14 cellular contexts compared by ENCODE assay signal in the genomic region with DNA sequence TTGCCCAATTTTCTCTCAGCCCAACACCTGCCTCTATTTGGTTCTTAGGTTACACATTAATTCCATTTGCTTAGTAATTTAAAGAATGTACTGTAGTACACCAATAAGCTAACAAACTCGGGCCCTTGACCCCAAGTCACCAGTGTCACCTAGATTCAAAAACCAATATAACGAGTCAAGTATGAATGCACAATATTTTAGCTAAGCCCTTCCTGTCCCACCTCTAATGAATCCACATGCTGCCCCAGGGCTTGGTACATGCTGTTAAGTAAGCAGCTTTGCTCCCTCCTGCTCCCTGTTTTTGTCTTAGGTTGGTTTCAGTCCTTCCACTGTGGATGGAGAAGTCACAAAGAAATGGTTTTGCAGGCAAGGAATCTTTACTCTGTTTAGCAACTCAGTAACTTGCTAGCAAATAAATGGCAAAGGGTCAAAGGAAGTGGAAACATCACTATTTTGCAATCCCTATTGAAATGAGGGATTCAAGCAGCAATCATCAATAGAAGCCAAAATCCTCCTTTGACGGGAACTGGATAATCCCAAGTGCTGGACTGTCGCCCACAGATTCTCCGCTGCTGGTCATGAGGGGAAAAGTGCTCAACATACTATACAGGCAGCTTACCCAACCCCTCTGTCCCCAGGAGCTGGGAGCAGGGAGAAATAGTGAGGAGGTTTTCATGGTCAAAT.
"Had no signal": no experiment of that assay in that cellular context is flagged by ENCODE, and none has a peak within 500 bp of the region (broad histone marks: within the 10 kb centered on the region; RNA-seq: fewer than 3 reads in every experiment).

No MANE protein-coding gene starts in this region.

- H3K9me3 Mint-ChIP-seq: activated naive CD8-positive, alpha-beta T cell treated with anti-CD3 and anti-CD28 coated beads for 36 hours; activated T-cell treated with anti-CD3 and anti-CD28 coated beads, Interleukin-2, amount 50 U/mL, for 24 hours; neural progenitor cell; T-helper 1 cell treated with Interleukin-12 subunit alpha and Interleukin-12 subunit beta and Interleukin-4 antibody, amounts not matched to agents 30 μg/mL and 1 μg/mL, for 36 hours had no signal

- H3K27me3 Mint-ChIP-seq: activated naive CD8-positive, alpha-beta T cell treated with anti-CD3 and anti-CD28 coated beads for 36 hours; activated T-cell treated with anti-CD3 and anti-CD28 coated beads, Interleukin-2, amount 50 U/mL, for 24 hours had no signal

- H3K27ac Mint-ChIP-seq: activated naive CD8-positive, alpha-beta T cell treated with anti-CD3 and anti-CD28 coated beads for 36 hours; activated T-cell treated with anti-CD3 and anti-CD28 coated beads, Interleukin-2, amount 50 U/mL, for 24 hours; neural progenitor cell; T-helper 1 cell treated with Interleukin-12 subunit alpha and Interleukin-12 subunit beta and Interleukin-4 antibody, amounts not matched to agents 30 μg/mL and 1 μg/mL, for 36 hours had no signal

- DNase-seq: activated CD4-positive, CD25-positive, alpha-beta regulatory T cell; activated gamma-delta T cell treated with Interleukin-2 at 50 U/mL for 16 hours; activated naive CD8-positive, alpha-beta T cell treated with anti-CD3 and anti-CD28 coated beads for 36 hours; activated T-cell treated with anti-CD3 and anti-CD28 coated beads, Interleukin-2, amount 50 U/mL, for 24 hours; anterior cingulate cortex; foreskin keratinocyte; left lung; mesenchymal stem cell; ovary; stomach; uterus had no signal

- H3K27me3 ChIP-seq: left lung, neural progenitor cell, ovary, stomach, uterus had no signal

- ATAC-seq: foreskin keratinocyte, left lung had no signal

- H3K4me3 ChIP-seq: left lung, neural progenitor cell, ovary, skin epidermis, stomach, uterus had no signal

- H3K9me3 ChIP-seq: left lung, ovary, stomach, uterus had no signal

- H3K4me1 ChIP-seq: foreskin keratinocyte, neural progenitor cell, uterus had no signal

- H3K4me3 Mint-ChIP-seq: activated naive CD8-positive, alpha-beta T cell treated with anti-CD3 and anti-CD28 coated beads for 36 hours; activated T-cell treated with anti-CD3 and anti-CD28 coated beads, Interleukin-2, amount 50 U/mL, for 24 hours; neural progenitor cell; T-helper 1 cell treated with Interleukin-12 subunit alpha and Interleukin-12 subunit beta and Interleukin-4 antibody, amounts not matched to agents 30 μg/mL and 1 μg/mL, for 36 hours had no signal

- H3K27ac ChIP-seq: foreskin keratinocyte, neural progenitor cell, ovary, skin epidermis, stomach, uterus had no signal

- H3K36me3 Mint-ChIP-seq: activated naive CD8-positive, alpha-beta T cell treated with anti-CD3 and anti-CD28 coated beads for 36 hours; neural progenitor cell had no signal

- H3K36me3 ChIP-seq: left lung, neural progenitor cell, ovary, stomach, uterus had no signal
